ENCODE assay signal across 9 cellular contexts in the genomic region with DNA sequence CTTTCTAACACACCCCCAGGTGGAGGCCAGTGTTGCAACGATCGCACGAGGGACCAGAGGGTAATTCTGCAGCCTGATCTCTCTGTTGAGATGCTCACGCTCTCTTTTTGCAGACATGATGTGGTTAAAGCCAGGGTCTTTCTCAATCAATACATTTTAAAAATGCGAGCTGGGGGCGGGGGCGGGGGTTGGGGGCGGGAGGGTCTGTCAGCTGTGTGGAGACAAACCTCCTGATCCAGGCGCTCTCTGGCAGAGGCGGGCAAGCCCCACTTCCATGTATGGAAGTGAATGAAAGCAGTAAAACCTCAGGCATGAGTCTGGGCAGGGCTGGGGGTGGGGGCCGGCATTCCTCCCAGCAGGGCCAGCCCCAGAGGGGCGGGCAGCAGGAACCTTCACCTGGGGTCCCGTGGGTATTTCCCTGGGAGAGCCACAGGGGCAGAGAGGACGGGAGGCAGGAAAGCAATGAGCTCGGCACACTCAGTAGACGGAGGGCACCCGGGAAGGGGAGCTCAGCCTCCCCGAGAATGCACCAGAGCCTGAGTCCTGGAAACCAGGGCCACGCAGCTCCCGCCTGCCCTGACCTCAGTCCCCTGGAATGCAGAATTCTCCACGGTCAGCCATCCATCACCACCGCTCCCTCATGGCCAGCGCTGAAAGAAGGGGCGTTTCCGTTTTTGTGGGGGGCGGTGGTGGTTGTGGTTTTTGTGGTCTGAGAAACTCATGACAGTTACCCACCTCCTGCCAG. TPM values are rescaled to one million over a fixed set of nuclear protein-coding genes. Genes with fewer than 3 reads are reported as not detected.
DNase-seq lines count a peak whose midpoint lies in the region; ATAC-seq and TF ChIP-seq lines count a peak whose summit lies in the region.
"Had no signal": no experiment of that assay in that cellular context is flagged by ENCODE, and none has a peak within 500 bp of the region (broad histone marks: within the 10 kb centered on the region; RNA-seq: fewer than 3 reads in every experiment).

No MANE protein-coding gene starts in this region.

- in situ Hi-C loops in GM23248 (cut with MboI), result no loop called here

- peak; percentile 48 to 80 (median 60) for ATAC-seq in psoas muscle
- no peak for ATAC-seq in HG02981 (IDR thresholded peaks at IDR 0.05; ENCODE audit: unreplicated experiment)
- no peak for ATAC-seq in GM18519 (IDR thresholded peaks at IDR 0.05; ENCODE audit: low FRiP score, unreplicated experiment)
- ATAC-seq in HG03108 (IDR thresholded peaks at IDR 0.05; ENCODE audit: unreplicated experiment), result no peak

- intact Hi-C loops in psoas muscle (cut with DNase I), result loop anchor here in 1 of 2 donors (10.0 kb wide), 1 partner anchor 47 kb away; no protein-coding TSS in a partner anchor

- no peak overlapping the region for H3K4me2 ChIP-seq in GM23248 (ENCODE audit: unreplicated experiment)

- no peaks in the 10 kb centered on the region for H3K9me2 ChIP-seq in GM23248 (ENCODE audit: insufficient read depth)

- H3K4me1 ChIP-seq in GM23248 (ENCODE audit: insufficient read depth) (peaks cover 20% of the 10 kb centered on the region), psoas muscle (peaks cover 33% of the 10 kb centered on the region)

- H3K4me3 ChIP-seq in GM23248 (peak overlapping the region; percentile 39; the same call in 1 of the 2 replicates), fibroblast of pulmonary artery (replicated peaks; ENCODE audit: low read depth, low read length) (no peak overlapping the region), psoas muscle (peak overlapping the region; percentile 25)

- H3K27ac ChIP-seq in GM23248, result peak overlapping the region; percentile 49; the same call in 1 of the 2 replicates
- H3K27ac ChIP-seq in psoas muscle, result peak overlapping the region; percentile 41

- WGBS in GM23248 (ENCODE audit: low coverage in 1 of 2, low lambda C conversion rate in 2 of 2, missing lambda C conversion rate in 2 of 2), 2 experiments, result 47 to 48% methylated on average over 21 to 23 of the region's 26 CpGs
- WGBS in psoas muscle, 3 donors, result 37 to 57% (median 48%) methylated on average over 25 to 26 of the region's 26 CpGs

- H2AFZ ChIP-seq in GM23248, result no peak overlapping the region

- no peaks in the 10 kb centered on the region for H4K20me1 ChIP-seq in GM23248 (ENCODE audit: insufficient read depth)

- H3K36me3 ChIP-seq in GM23248 (ENCODE audit: low read depth) (no peaks in the 10 kb centered on the region), psoas muscle (ENCODE audit: insufficient read depth in 1 of 2, low read depth in 1 of 2) (no peaks in the 10 kb centered on the region)

- H3K27me3 ChIP-seq in GM23248 (replicated peaks; ENCODE audit: insufficient read depth), result no peaks in the 10 kb centered on the region
- no peaks in the 10 kb centered on the region for H3K27me3 ChIP-seq in psoas muscle (ENCODE audit: insufficient read depth in 3 of 3, low read length in 2 of 3)

- no peaks in the 10 kb centered on the region for H3F3A ChIP-seq in GM23248 (ENCODE audit: insufficient read depth)

- peaks cover 29% of the 10 kb centered on the region for H3K79me2 ChIP-seq in GM23248 (ENCODE audit: insufficient read depth)

- no peaks in the 10 kb centered on the region for H3K9me3 ChIP-seq in GM23248 (ENCODE audit: low read depth)
- H3K9me3 ChIP-seq in psoas muscle, result no peaks in the 10 kb centered on the region

- DNase-seq in GM23248, result peak; percentile 77
- DNase-seq in RPMI7951 (ENCODE audit: low read depth), result peak; percentile 83
- DNase-seq in fibroblast of pulmonary artery (ENCODE audit: low read depth), result peak; percentile 53
- peak in 1 of 2 donors; percentile 40 for DNase-seq in psoas muscle
- no peak for DNase-seq in activated T-cell treated with anti-CD3 and anti-CD28 coated beads, Interleukin-2, amount 50 U/mL, for 48 hours
- DNase-seq: NCI-H774 had no signal

- TF ChIP-seq CTCF in fibroblast of pulmonary artery (IDR thresholded peaks at IDR 0.05; ENCODE audit: low read length, missing control alignments) (no peak), psoas muscle (IDR thresholded peaks at IDR 0.05) (no peak)

- 0 out of 2 replicates have a peak overlapping the region, but pooled peaks have one; percentile 39 for H3K9ac ChIP-seq in GM23248

RNA-seq across cellular contexts. Expression of a gene that starts 28.0 kb away (rescaled TPM):
- 41.9 and 51.7 TPM in 2 replicates for total RNA-seq in GM23248 (2014; rRNA removed; shearing (Covaris generic))
- polyA plus RNA-seq in GM23248 (2016; fragmentation: Nextera tagmentation; extraction: Ambion mirVana) (8.0 and 10.7 TPM in 2 replicates), psoas muscle (10 to 100 TPM; 33.4 to 92.5 (median 52.2) TPM)
- 5.9 and 8.4 TPM in 2 replicates for total RNA-seq in RPMI7951 (2014; rRNA removed; shearing (Covaris generic))
- 10 to 100 TPM; 72.8 to 79.4 (median 74.1) TPM for total RNA-seq in psoas muscle

RNA-seq across cellular contexts. Expression of a gene that starts 45.4 kb away (rescaled TPM):
- 19.2 and 23.0 TPM in 2 replicates for total RNA-seq in GM23248 (2014; rRNA removed; shearing (Covaris generic))
- polyA plus RNA-seq in GM23248 (2016; fragmentation: Nextera tagmentation; extraction: Ambion mirVana) (26.1 and 26.7 TPM in 2 replicates), psoas muscle (10 to 100 TPM; 14.9 to 27.2 (median 21.6) TPM)
- total RNA-seq in RPMI7951 (2014; rRNA removed; shearing (Covaris generic)), result 13.6 and 16.4 TPM in 2 replicates
- 10 to 100 TPM in 3 of 4 donors, 1 to 10 TPM in 1; 8.0 to 18.0 (median 12.4) TPM for total RNA-seq in psoas muscle

Comparison
In these comparisons a context has a peak if more than half of its experiments do, and no peak if none do; other contexts are left out.
1. DNase-seq: peak in GM23248 (single experiment), RPMI7951 (single experiment) and fibroblast of pulmonary artery (single experiment); none in activated T-cell treated with anti-CD3 and anti-CD28 coated beads, Interleukin-2, amount 50 U/mL, for 48 hours (0 of 2).
2. ATAC-seq: peak in psoas muscle (4 of 4); none in HG02981 (single experiment), GM18519 (single experiment) and HG03108 (single experiment).